1 cellular context compared by ENCODE assay signal in the genomic region with DNA sequence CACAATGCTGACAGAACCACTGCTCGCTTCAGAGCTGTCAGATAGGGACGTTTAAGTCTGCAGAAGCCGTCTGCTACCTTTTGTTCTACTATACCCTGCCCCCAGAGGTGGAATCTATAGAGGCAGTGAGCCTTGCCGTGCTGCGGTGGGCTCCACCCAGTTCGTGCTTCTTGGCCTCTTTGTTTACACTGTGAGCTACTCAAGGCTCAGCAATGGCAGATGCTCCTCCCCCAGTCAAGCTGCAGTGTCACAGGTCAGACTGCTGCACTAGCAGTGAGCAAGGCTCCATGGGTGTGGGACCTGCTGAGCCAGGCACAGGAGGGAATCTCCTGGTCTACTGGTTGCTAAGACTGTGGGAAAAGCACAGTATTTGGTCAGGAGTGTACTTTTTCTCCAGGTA.
TF ChIP-seq lines count a peak whose summit lies in the region.

No MANE protein-coding gene starts in this region.

TF ChIP-seq in HepG2, 621 proteins besides CTCF, POLR2A, EP300 and RAD21 (continues in another document):
- TF ChIP-seq, protein P1, sequence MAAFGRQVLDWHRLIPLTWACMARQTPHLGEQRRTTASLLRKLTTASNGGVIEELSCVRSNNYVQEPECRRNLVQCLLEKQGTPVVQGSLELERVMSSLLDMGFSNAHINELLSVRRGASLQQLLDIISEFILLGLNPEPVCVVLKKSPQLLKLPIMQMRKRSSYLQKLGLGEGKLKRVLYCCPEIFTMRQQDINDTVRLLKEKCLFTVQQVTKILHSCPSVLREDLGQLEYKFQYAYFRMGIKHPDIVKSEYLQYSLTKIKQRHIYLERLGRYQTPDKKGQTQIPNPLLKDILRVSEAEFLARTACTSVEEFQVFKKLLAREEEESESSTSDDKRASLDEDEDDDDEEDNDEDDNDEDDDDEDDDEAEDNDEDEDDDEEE (CRISPR knock-in tag; IDR thresholded peaks at IDR 0.05) = no peak
- TF ChIP-seq ZZZ3 (CRISPR knock-in tag; IDR thresholded peaks at IDR 0.05; ENCODE audit: borderline replicate concordance) = no peak
- TF ChIP-seq ASH2L (IDR thresholded peaks at IDR 0.05; ENCODE audit: insufficient read length, low read depth, low read length) = no peak
- TF ChIP-seq, protein P2, sequence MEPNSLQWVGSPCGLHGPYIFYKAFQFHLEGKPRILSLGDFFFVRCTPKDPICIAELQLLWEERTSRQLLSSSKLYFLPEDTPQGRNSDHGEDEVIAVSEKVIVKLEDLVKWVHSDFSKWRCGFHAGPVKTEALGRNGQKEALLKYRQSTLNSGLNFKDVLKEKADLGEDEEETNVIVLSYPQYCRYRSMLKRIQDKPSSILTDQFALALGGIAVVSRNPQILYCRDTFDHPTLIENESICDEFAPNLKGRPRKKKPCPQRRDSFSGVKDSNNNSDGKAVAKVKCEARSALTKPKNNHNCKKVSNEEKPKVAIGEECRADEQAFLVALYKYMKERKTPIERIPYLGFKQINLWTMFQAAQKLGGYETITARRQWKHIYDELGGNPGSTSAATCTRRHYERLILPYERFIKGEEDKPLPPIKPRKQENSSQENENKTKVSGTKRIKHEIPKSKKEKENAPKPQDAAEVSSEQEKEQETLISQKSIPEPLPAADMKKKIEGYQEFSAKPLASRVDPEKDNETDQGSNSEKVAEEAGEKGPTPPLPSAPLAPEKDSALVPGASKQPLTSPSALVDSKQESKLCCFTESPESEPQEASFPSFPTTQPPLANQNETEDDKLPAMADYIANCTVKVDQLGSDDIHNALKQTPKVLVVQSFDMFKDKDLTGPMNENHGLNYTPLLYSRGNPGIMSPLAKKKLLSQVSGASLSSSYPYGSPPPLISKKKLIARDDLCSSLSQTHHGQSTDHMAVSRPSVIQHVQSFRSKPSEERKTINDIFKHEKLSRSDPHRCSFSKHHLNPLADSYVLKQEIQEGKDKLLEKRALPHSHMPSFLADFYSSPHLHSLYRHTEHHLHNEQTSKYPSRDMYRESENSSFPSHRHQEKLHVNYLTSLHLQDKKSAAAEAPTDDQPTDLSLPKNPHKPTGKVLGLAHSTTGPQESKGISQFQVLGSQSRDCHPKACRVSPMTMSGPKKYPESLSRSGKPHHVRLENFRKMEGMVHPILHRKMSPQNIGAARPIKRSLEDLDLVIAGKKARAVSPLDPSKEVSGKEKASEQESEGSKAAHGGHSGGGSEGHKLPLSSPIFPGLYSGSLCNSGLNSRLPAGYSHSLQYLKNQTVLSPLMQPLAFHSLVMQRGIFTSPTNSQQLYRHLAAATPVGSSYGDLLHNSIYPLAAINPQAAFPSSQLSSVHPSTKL (CRISPR knock-in tag; IDR thresholded peaks at IDR 0.05) = peak; percentile 94
- TF ChIP-seq MAZ (IDR thresholded peaks at IDR 0.05; ENCODE audit: borderline replicate concordance, low read depth, low read length) = no peak
- TF ChIP-seq MAZ (CRISPR knock-in tag; IDR thresholded peaks at IDR 0.05; ENCODE audit: low read depth) = no peak
- no peak for TF ChIP-seq ZNF781 (CRISPR knock-in tag; IDR thresholded peaks at IDR 0.05; ENCODE audit: borderline replicate concordance, not compliant biosample characterization)
- peak; percentile 95 for TF ChIP-seq ZMYM4 (CRISPR knock-in tag; IDR thresholded peaks at IDR 0.05)
- no peak for TF ChIP-seq PCBP2 (optimal IDR thresholded peaks at IDR 0.05; ENCODE audit: low read depth, low read length, poor library complexity, severe bottlenecking)
- no peak for TF ChIP-seq ZNF614 (CRISPR knock-in tag; IDR thresholded peaks at IDR 0.05; ENCODE audit: borderline replicate concordance)
- TF ChIP-seq, protein P3, sequence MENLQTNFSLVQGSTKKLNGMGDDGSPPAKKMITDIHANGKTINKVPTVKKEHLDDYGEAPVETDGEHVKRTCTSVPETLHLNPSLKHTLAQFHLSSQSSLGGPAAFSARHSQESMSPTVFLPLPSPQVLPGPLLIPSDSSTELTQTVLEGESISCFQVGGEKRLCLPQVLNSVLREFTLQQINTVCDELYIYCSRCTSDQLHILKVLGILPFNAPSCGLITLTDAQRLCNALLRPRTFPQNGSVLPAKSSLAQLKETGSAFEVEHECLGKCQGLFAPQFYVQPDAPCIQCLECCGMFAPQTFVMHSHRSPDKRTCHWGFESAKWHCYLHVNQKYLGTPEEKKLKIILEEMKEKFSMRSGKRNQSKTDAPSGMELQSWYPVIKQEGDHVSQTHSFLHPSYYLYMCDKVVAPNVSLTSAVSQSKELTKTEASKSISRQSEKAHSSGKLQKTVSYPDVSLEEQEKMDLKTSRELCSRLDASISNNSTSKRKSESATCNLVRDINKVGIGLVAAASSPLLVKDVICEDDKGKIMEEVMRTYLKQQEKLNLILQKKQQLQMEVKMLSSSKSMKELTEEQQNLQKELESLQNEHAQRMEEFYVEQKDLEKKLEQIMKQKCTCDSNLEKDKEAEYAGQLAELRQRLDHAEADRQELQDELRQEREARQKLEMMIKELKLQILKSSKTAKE (CRISPR knock-in tag; IDR thresholded peaks at IDR 0.05; ENCODE audit: borderline replicate concordance) = peak; percentile 81
- TF ChIP-seq ZNF430 (CRISPR knock-in tag; IDR thresholded peaks at IDR 0.05) = no peak
- TF ChIP-seq ZNF75D (CRISPR knock-in tag; IDR thresholded peaks at IDR 0.05; ENCODE audit: borderline replicate concordance) = no peak
- TF ChIP-seq WIZ (CRISPR knock-in tag; IDR thresholded peaks at IDR 0.05) = no peak
- TF ChIP-seq ZNF549 (CRISPR knock-in tag; IDR thresholded peaks at IDR 0.05) = no peak
- peak; percentile 100 for TF ChIP-seq SP5 (CRISPR knock-in tag; IDR thresholded peaks at IDR 0.05; ENCODE audit: borderline replicate concordance, low read depth)
- no peak for TF ChIP-seq RAD51 (IDR thresholded peaks at IDR 0.05; ENCODE audit: borderline replicate concordance)
- no peak for TF ChIP-seq JDP2 (CRISPR knock-in tag; IDR thresholded peaks at IDR 0.05; ENCODE audit: borderline replicate concordance)
- TF ChIP-seq, protein P4, sequence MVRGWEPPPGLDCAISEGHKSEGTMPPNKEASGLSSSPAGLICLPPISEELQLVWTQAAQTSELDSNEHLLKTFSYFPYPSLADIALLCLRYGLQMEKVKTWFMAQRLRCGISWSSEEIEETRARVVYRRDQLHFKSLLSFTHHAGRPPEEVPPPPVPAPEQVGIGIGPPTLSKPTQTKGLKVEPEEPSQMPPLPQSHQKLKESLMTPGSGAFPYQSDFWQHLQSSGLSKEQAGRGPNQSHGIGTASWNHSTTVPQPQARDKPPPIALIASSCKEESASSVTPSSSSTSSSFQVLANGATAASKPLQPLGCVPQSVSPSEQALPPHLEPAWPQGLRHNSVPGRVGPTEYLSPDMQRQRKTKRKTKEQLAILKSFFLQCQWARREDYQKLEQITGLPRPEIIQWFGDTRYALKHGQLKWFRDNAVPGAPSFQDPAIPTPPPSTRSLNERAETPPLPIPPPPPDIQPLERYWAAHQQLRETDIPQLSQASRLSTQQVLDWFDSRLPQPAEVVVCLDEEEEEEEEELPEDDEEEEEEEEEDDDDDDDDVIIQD (CRISPR knock-in tag; IDR thresholded peaks at IDR 0.05; ENCODE audit: low read depth) = peak; percentile 59; the same call in 1 of the 2 replicates
- TF ChIP-seq, protein P5, sequence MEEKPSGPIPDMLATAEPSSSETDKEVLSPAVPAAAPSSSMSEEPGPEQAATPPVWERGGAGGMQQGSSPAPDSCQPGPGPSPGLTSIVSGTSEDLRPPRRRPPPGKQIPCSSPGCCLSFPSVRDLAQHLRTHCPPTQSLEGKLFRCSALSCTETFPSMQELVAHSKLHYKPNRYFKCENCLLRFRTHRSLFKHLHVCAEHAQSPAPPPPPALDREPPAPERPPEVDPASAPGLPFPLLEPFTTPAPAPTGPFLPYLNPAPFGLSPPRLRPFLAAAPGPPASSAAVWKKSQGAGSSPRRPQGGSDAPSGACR (CRISPR knock-in tag; IDR thresholded peaks at IDR 0.05) = no peak
- TF ChIP-seq, protein P6, sequence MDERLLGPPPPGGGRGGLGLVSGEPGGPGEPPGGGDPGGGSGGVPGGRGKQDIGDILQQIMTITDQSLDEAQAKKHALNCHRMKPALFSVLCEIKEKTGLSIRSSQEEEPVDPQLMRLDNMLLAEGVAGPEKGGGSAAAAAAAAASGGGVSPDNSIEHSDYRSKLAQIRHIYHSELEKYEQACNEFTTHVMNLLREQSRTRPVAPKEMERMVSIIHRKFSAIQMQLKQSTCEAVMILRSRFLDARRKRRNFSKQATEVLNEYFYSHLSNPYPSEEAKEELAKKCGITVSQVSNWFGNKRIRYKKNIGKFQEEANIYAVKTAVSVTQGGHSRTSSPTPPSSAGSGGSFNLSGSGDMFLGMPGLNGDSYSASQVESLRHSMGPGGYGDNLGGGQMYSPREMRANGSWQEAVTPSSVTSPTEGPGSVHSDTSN (CRISPR knock-in tag; IDR thresholded peaks at IDR 0.05) = peak; percentile 68
- 0 out of 2 replicates have a peak, but pooled peaks have one; percentile 37 for TF ChIP-seq SIX4 (CRISPR knock-in tag; IDR thresholded peaks at IDR 0.05)
- TF ChIP-seq ZNF660 (CRISPR knock-in tag; IDR thresholded peaks at IDR 0.05; ENCODE audit: borderline replicate concordance, low read depth) = no peak
- TF ChIP-seq TEAD3 (CRISPR knock-in tag; optimal IDR thresholded peaks at IDR 0.05; ENCODE audit: borderline replicate concordance) = peak; percentile 83
- TF ChIP-seq NCOA2 (CRISPR knock-in tag; IDR thresholded peaks at IDR 0.05) = peak; percentile 69
- TF ChIP-seq ZNF749 (CRISPR knock-in tag; IDR thresholded peaks at IDR 0.05; ENCODE audit: borderline replicate concordance) = no peak
- TF ChIP-seq, protein P7, sequence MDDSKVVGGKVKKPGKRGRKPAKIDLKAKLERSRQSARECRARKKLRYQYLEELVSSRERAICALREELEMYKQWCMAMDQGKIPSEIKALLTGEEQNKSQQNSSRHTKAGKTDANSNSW (CRISPR knock-in tag; IDR thresholded peaks at IDR 0.05; ENCODE audit: borderline replicate concordance) = no peak
- TF ChIP-seq MYC (CRISPR knock-in tag; IDR thresholded peaks at IDR 0.05; ENCODE audit: borderline replicate concordance) = peak; percentile 68; the same call in 1 of the 2 replicates
- TF ChIP-seq, protein P8, sequence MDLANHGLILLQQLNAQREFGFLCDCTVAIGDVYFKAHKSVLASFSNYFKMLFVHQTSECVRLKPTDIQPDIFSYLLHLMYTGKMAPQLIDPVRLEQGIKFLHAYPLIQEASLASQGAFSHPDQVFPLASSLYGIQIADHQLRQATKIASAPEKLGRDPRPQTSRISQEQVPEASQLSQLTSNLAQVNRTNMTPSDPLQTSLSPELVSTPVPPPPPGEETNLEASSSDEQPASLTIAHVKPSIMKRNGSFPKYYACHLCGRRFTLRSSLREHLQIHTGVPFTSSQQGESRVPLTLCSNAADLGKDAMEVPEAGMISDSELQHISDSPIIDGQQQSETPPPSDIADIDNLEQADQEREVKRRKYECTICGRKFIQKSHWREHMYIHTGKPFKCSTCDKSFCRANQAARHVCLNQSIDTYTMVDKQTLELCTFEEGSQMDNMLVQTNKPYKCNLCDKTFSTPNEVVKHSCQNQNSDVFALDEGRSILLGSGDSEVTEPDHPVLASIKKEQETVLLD (CRISPR knock-in tag; IDR thresholded peaks at IDR 0.05; ENCODE audit: low read depth) = no peak
- no peak for TF ChIP-seq ZNF777 (CRISPR knock-in tag; IDR thresholded peaks at IDR 0.05)
- TF ChIP-seq SUZ12 (IDR thresholded peaks at IDR 0.05; ENCODE audit: low read depth, low read length) = no peak
- peak; percentile 85 for TF ChIP-seq FOXK1 (CRISPR knock-in tag; IDR thresholded peaks at IDR 0.05; ENCODE audit: borderline replicate concordance, low read depth)
- TF ChIP-seq, protein P9, sequence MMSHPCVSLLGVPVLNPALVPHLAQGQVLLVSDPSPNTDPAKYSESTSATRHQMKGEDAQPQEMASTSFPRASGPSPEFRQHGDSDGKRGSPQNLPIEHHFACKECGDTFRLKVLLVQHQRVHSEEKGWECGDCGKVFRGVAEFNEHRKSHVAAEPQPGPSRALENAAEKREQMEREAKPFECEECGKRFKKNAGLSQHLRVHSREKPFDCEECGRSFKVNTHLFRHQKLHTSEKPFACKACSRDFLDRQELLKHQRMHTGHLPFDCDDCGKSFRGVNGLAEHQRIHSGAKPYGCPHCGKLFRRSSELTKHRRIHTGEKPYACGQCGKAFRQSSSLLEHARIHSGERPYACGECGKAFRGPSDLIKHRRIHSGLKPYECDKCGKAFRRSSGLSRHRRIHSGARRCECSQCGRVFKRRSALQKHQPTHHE (CRISPR knock-in tag; IDR thresholded peaks at IDR 0.05; ENCODE audit: borderline replicate concordance) = no peak
- peak; percentile 91 for TF ChIP-seq HOXA3 (CRISPR knock-in tag; IDR thresholded peaks at IDR 0.05)
- no peak for TF ChIP-seq KLF6 (CRISPR knock-in tag; IDR thresholded peaks at IDR 0.05)
- no peak for TF ChIP-seq TMF1 (CRISPR knock-in tag; IDR thresholded peaks at IDR 0.05; ENCODE audit: low read depth)
- TF ChIP-seq ZNF296 (CRISPR knock-in tag; conservative IDR thresholded peaks at IDR 0.05) = no peak
- peak; percentile 91 for TF ChIP-seq TARDBP (CRISPR knock-in tag; IDR thresholded peaks at IDR 0.05)
- TF ChIP-seq, protein P10, sequence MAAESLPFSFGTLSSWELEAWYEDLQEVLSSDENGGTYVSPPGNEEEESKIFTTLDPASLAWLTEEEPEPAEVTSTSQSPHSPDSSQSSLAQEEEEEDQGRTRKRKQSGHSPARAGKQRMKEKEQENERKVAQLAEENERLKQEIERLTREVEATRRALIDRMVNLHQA (CRISPR knock-in tag; IDR thresholded peaks at IDR 0.05) = no peak
- TF ChIP-seq SP4 (CRISPR knock-in tag; IDR thresholded peaks at IDR 0.05) = no peak
- TF ChIP-seq, protein P11, sequence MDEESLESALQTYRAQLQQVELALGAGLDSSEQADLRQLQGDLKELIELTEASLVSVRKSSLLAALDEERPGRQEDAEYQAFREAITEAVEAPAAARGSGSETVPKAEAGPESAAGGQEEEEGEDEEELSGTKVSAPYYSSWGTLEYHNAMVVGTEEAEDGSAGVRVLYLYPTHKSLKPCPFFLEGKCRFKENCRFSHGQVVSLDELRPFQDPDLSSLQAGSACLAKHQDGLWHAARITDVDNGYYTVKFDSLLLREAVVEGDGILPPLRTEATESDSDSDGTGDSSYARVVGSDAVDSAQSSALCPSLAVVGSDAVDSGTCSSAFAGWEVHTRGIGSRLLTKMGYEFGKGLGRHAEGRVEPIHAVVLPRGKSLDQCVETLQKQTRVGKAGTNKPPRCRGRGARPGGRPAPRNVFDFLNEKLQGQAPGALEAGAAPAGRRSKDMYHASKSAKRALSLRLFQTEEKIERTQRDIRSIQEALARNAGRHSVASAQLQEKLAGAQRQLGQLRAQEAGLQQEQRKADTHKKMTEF (CRISPR knock-in tag; IDR thresholded peaks at IDR 0.05) = peak; percentile 80
- no peak for TF ChIP-seq NFIB (CRISPR knock-in tag; IDR thresholded peaks at IDR 0.05; ENCODE audit: borderline replicate concordance)
- TF ChIP-seq REL (CRISPR knock-in tag; conservative IDR thresholded peaks at IDR 0.05) = no peak
- 0 out of 2 replicates have a peak, but pooled peaks have one; percentile 15 for TF ChIP-seq SIX1 (CRISPR knock-in tag; IDR thresholded peaks at IDR 0.05; ENCODE audit: borderline replicate concordance)
- no peak for TF ChIP-seq ZNF543 (CRISPR knock-in tag; IDR thresholded peaks at IDR 0.05)
- TF ChIP-seq ZNF780A (CRISPR knock-in tag; IDR thresholded peaks at IDR 0.05) = no peak
- TF ChIP-seq NFKBIZ (CRISPR knock-in tag; IDR thresholded peaks at IDR 0.05) = no peak
